Comparison of ENCODE assay signal across 8 cellular contexts in genomic region chr11:76721755-76722677, GRCh38. TPM values are rescaled to one million over a fixed set of nuclear protein-coding genes. Genes with fewer than 3 reads are reported as not detected.
DNase-seq lines count a peak whose midpoint lies in the region; ATAC-seq, FAIRE-seq and TF ChIP-seq lines count a peak whose summit lies in the region.

No MANE protein-coding gene starts in this region.

- H2BK120ac ChIP-seq in IMR-90 (ENCODE audit: low read depth, low read length), result no peak overlapping the region

- peak overlapping the region in 1 of 2 donors; percentile 10 for H3K4me3 Mint-ChIP-seq in activated T-cell treated with anti-CD3 and anti-CD28 coated beads, Interleukin-2, amount 50 U/mL, for 72 hours
- H3K4me3 Mint-ChIP-seq in naive thymus-derived CD8-positive, alpha-beta T cell, result peak overlapping the region in 5 of 10 donors; percentile 5 to 72 (median 28)

- in situ Hi-C loops in IMR-90 (cut with MboI; ENCODE audit: low sequenced_read_pairs), result no loop called here

- dilution Hi-C loops in IMR-90 (cut with HindIII; ENCODE audit: low sequenced_read_pairs, unreplicated experiment), result no loop called here

- no peak overlapping the region for H3K18ac ChIP-seq in IMR-90 (ENCODE audit: low read depth, low read length)

- H3K9me3 ChIP-seq in IMR-90 (ENCODE audit: control insufficient read depth, insufficient read depth, low read length), result no peaks in the 10 kb centered on the region

- TF ChIP-seq POLR2A in IMR-90 (IDR thresholded peaks at IDR 0.05; ENCODE audit: low read depth, low read length), result no peak

- H3K4me3 ChIP-seq in GM12875 (ENCODE audit: low read depth, low read length) (no peak overlapping the region), IMR-90 (ENCODE audit: insufficient read depth, low read depth, low read length) (no peak overlapping the region)

- 40% methylated on average over 7 of the region's 25 CpGs; no CpG with 5 or more reads in 1 of the 2 experiments for WGBS in IMR-90 (ENCODE audit: extremely low coverage in 2 of 2, insufficient read length in 1 of 2), 2 experiments

- no peaks in the 10 kb centered on the region for H3K9me1 ChIP-seq in IMR-90 (ENCODE audit: insufficient read depth, low read length)

- no peak overlapping the region for H3K14ac ChIP-seq in IMR-90 (replicated peaks; ENCODE audit: low read depth, low read length)

- H4K91ac ChIP-seq in IMR-90 (ENCODE audit: insufficient read depth, low read depth, low read length), result no peak overlapping the region

- H3K27ac ChIP-seq in IMR-90 (ENCODE audit: insufficient read depth, low read length), result no peak overlapping the region

- ATAC-seq in IMR-90 (ENCODE audit: low read depth), result peak; percentile 99
- peak; percentile 92 to 93 for ATAC-seq in activated T-cell treated with anti-CD3 and anti-CD28 coated beads, Interleukin-2, amount 50 U/mL, for 72 hours (replicated peaks in 1 of 2)
- ATAC-seq in naive thymus-derived CD8-positive, alpha-beta T cell, result peak; percentile 95 to 99
- no peak for ATAC-seq in HG02970 (IDR thresholded peaks at IDR 0.05; ENCODE audit: low FRiP score, unreplicated experiment)

- peak; percentile 73 for DNase-seq in IMR-90
- peak; percentile 18 for DNase-seq in RCC 7860 (ENCODE audit: low spot score)
- peak; percentile 79 to 81 for DNase-seq in activated T-cell treated with anti-CD3 and anti-CD28 coated beads, Interleukin-2, amount 50 U/mL, for 72 hours
- peak; percentile 75 for DNase-seq in fibroblast of gingiva (ENCODE audit: low read depth)
- peak; percentile 35 to 83 (median 62) for DNase-seq in naive thymus-derived CD8-positive, alpha-beta T cell
- peak; percentile 43 to 59 for DNase-seq in stimulated activated CD8-positive, alpha-beta memory T cell treated with anti-CD3 and anti-CD28 coated beads, Interleukin-7, amount 100 ng/mL, for 48 hours (ENCODE audit: extremely low read depth in 1 of 2, low read depth in 1 of 2)

- no peak for FAIRE-seq in RCC 7860 (lab: Jason Lieb, UNC)

- peaks cover 44% of the 10 kb centered on the region for H3K27me3 ChIP-seq in IMR-90 (ENCODE audit: control insufficient read depth, insufficient read depth, low read length)

- POLR2A ChIA-PET in IMR-90 (lab: Charles Lee; ENCODE audit: unreplicated experiment), result interaction anchor here (0.6 kb wide), 1 partner anchor 11 kb away, joined by 14 read pairs; no protein-coding TSS in a partner anchor
- POLR2A ChIA-PET in naive thymus-derived CD8-positive, alpha-beta T cell (lab: Charles Lee), result no interaction called here

- H3K79me1 ChIP-seq in IMR-90 (ENCODE audit: low read depth in 1 of 2, low read length in 2 of 2), result no peaks in the 10 kb centered on the region

- no peak overlapping the region for H3K23ac ChIP-seq in IMR-90 (ENCODE audit: low read depth, low read length)

- TF ChIP-seq CTCF in GM12875 (IDR thresholded peaks at IDR 0.05; ENCODE audit: borderline replicate concordance, insufficient read depth, low read depth, low read length) (peak; percentile 95), IMR-90 (conservative IDR thresholded peaks at IDR 0.05; ENCODE audit: low read depth, low read length) (peak; percentile 84)

- no peak overlapping the region for H3K4ac ChIP-seq in IMR-90 (ENCODE audit: low read depth, low read length)

- H3K9me3 Mint-ChIP-seq in activated T-cell treated with anti-CD3 and anti-CD28 coated beads, Interleukin-2, amount 50 U/mL, for 72 hours, result no peaks in the 10 kb centered on the region
- no peaks in the 10 kb centered on the region for H3K9me3 Mint-ChIP-seq in naive thymus-derived CD8-positive, alpha-beta T cell

- H3K36me3 ChIP-seq in IMR-90 (ENCODE audit: control insufficient read depth, insufficient read depth, low read length), result no peaks in the 10 kb centered on the region

- no peak overlapping the region for H3K27ac Mint-ChIP-seq in activated T-cell treated with anti-CD3 and anti-CD28 coated beads, Interleukin-2, amount 50 U/mL, for 72 hours
- peak overlapping the region in 2 of 10 donors; percentile 18 to 39 for H3K27ac Mint-ChIP-seq in naive thymus-derived CD8-positive, alpha-beta T cell

- CTCF ChIA-PET in IMR-90 (lab: Yijun Ruan, JAX), result interaction anchor here (0.6 to 1.5 kb wide), 13 partner anchors 10 to 325 kb away, joined by 3 to 8 read pairs (median 4); no protein-coding TSS in a partner anchor

- H2BK5ac ChIP-seq in IMR-90 (ENCODE audit: low read depth, low read length, poor library complexity, severe bottlenecking), result no peak overlapping the region

- no peak overlapping the region; the same call in 1 of the 2 replicates for H3K4me2 ChIP-seq in IMR-90 (ENCODE audit: low read depth, low read length)

- H3K4me1 Mint-ChIP-seq in activated T-cell treated with anti-CD3 and anti-CD28 coated beads, Interleukin-2, amount 50 U/mL, for 72 hours (ENCODE audit: low read depth), result peaks cover 10% of the 10 kb centered on the region
- H3K4me1 Mint-ChIP-seq in naive thymus-derived CD8-positive, alpha-beta T cell, result peaks cover 6 to 8% (median 8%) of the 10 kb centered on the region in 4 donors

- no peak overlapping the region for H3K56ac ChIP-seq in IMR-90 (ENCODE audit: extremely low read depth, insufficient read depth, low read length)

- intact Hi-C loops in IMR-90 (cut with micrococcal nuclease), result no loop called here

- H2AK5ac ChIP-seq in IMR-90 (ENCODE audit: low read depth, low read length), result no peak overlapping the region

- no peaks in the 10 kb centered on the region for H4K20me1 ChIP-seq in IMR-90 (ENCODE audit: insufficient read depth, low read length)

- no peak overlapping the region for H2AK9ac ChIP-seq in IMR-90 (replicated peaks; ENCODE audit: low read depth, low read length, poor library complexity)

- no peak overlapping the region for H4K5ac ChIP-seq in IMR-90 (ENCODE audit: low read depth, low read length)

- H2BK20ac ChIP-seq in IMR-90 (ENCODE audit: low read depth, low read length), result no peak overlapping the region

- H2AFZ ChIP-seq in IMR-90 (replicated peaks; ENCODE audit: low read length, poor library complexity), result peak overlapping the region; percentile 79

- H3K9ac ChIP-seq in IMR-90 (ENCODE audit: low read depth, low read length), result no peak overlapping the region

- no peak overlapping the region for H4K8ac ChIP-seq in IMR-90 (ENCODE audit: low read depth in 2 of 2, low read length in 2 of 2)

- H3K27me3 Mint-ChIP-seq in activated T-cell treated with anti-CD3 and anti-CD28 coated beads, Interleukin-2, amount 50 U/mL, for 72 hours (ENCODE audit: low read depth), result peaks cover 40% of the 10 kb centered on the region
- peaks cover 5 to 26% (median 20%) of the 10 kb centered on the region in 5 donors for H3K27me3 Mint-ChIP-seq in naive thymus-derived CD8-positive, alpha-beta T cell

- TF ChIP-seq RAD21 in IMR-90 (IDR thresholded peaks at IDR 0.05; ENCODE audit: low read length), result peak; percentile 75

- no peaks in the 10 kb centered on the region for H3K36me3 Mint-ChIP-seq in activated T-cell treated with anti-CD3 and anti-CD28 coated beads, Interleukin-2, amount 50 U/mL, for 72 hours (ENCODE audit: insufficient read depth in 2 of 2)
- no peaks in the 10 kb centered on the region for H3K36me3 Mint-ChIP-seq in naive thymus-derived CD8-positive, alpha-beta T cell

- no TSS peak for BruUV-seq in IMR-90 (replicated peaks; lab: Mats Ljungman, UMichigan)

- H3K4me1 ChIP-seq in IMR-90 (ENCODE audit: control insufficient read depth, insufficient read depth, low read length), result no peaks in the 10 kb centered on the region

- H2BK15ac ChIP-seq in IMR-90 (ENCODE audit: low read depth, low read length), result no peak overlapping the region

TF ChIP-seq in IMR-90, 13 proteins besides CTCF, POLR2A, EP300 and RAD21:
- peak; percentile 80 for TF ChIP-seq SMC3 (IDR thresholded peaks at IDR 0.05; ENCODE audit: low read depth, low read length)
- TF ChIP-seq NFE2L2 (IDR thresholded peaks at IDR 0.05; ENCODE audit: low read depth, low read length), result no peak

RNA-seq across cellular contexts. Expression of gene LRRC32, which starts 51.5 kb away (rescaled TPM):
- 4.2 and 5.2 TPM in 2 replicates for total RNA-seq in IMR-90 (2012; rRNA removed)
- 13.0 and 13.7 TPM in 2 replicates for polyA plus RNA-seq in IMR-90 (2012; rRNA removed)
- polyA plus RNA-seq in IMR-90 (2012; cell fraction: cytosol; rRNA removed), result 10.9 and 20.1 TPM in 2 replicates
- polyA plus RNA-seq in IMR-90 (2012; cell fraction: nucleus; rRNA removed; ENCODE audit: low replicate concordance), result 8.8 and 12.9 TPM in 2 replicates
- 10 to 100 TPM; 12.5 to 16.4 TPM for total RNA-seq in activated T-cell treated with anti-CD3 and anti-CD28 coated beads, Interleukin-2, amount 50 U/mL, for 72 hours
- under 1 TPM in 1 of 2 experiments, not detected in 1; 0.08 TPM for total RNA-seq in naive thymus-derived CD8-positive, alpha-beta T cell
- not detected for polyA plus RNA-seq in naive thymus-derived CD8-positive, alpha-beta T cell

Comparison
In these comparisons a context has a peak if more than half of its experiments do, and no peak if none do; other contexts are left out.
1. DNase-seq: peak in every context shown above with its lines; median percentile 80 in activated T-cell treated with anti-CD3 and anti-CD28 coated beads, Interleukin-2, amount 50 U/mL, for 72 hours; 75 in fibroblast of gingiva; 73 in IMR-90; 62 in naive thymus-derived CD8-positive, alpha-beta T cell; 51 in stimulated activated CD8-positive, alpha-beta memory T cell treated with anti-CD3 and anti-CD28 coated beads, Interleukin-7, amount 100 ng/mL, for 48 hours; 18 in RCC 7860.